8 cellular contexts compared by ENCODE assay signal in the genomic region with DNA sequence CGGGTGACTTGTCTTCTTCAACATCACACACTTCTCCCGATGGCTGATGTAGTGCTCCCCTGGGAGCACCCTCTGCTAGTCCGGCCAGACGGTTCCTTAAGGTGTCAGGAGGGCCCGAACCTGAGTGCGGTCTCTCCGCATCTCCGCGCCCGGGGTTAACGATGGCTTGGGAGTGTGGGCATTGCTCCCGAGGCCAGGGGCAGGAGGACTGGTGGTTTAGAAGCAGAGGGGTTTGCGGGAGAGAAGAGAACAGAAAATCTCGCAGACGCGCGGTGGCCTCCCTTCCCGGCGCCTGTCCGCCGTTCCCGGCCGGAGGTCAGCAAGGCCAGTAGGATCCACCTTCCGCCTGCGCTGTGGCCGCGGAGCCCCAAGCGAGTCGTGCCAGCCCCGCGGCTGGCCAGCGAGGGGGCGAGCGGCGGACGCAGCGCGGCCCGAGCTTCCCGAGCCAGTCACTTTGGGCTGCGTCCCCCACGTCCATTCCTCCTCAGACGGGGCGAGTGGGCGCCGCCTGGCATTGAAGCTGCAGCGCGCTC. TPM values are rescaled to one million over a fixed set of nuclear protein-coding genes. Genes with fewer than 3 reads are reported as not detected.
A peak's percentile ranks its signal among the peaks of the same experiment; 100 is the strongest.
DNase-seq lines count a peak whose midpoint lies in the region; ATAC-seq and TF ChIP-seq lines count a peak whose summit lies in the region.

No MANE protein-coding gene starts in this region.

- intact Hi-C loops in activated CD4-positive, alpha-beta T cell treated with anti-CD3 and anti-CD28 coated beads for 36 hours (cut with DNase I, micrococcal nuclease), result loop anchor here in 1 of 2 experiments (10.0 kb wide), 1 partner anchor 759 kb away; the partner anchor contains the start of gene SEMA6A

- no peak for TF ChIP-seq CTCF in astrocyte of the cerebellum (IDR thresholded peaks at IDR 0.05; ENCODE audit: low read depth, low read length, missing control alignments)

- no peaks in the 10 kb centered on the region for H3K9me3 Mint-ChIP-seq in activated CD4-positive, alpha-beta T cell treated with anti-CD3 and anti-CD28 coated beads for 36 hours (ENCODE audit: low read depth)
- no peaks in the 10 kb centered on the region for H3K9me3 Mint-ChIP-seq in stimulated activated naive B cell treated with anti-CD40 and anti-IgM and Interleukin-4, amounts not matched to agents 10 μg/mL and 1 μg/mL and 100 μg/mL, for 72 hours

- H3K27ac ChIP-seq in iPS-20b (ENCODE audit: low read length), result no peak overlapping the region

- H3K36me3 Mint-ChIP-seq in activated CD4-positive, alpha-beta T cell treated with anti-CD3 and anti-CD28 coated beads for 36 hours (ENCODE audit: low read depth), result no peaks in the 10 kb centered on the region
- H3K36me3 Mint-ChIP-seq in stimulated activated naive B cell treated with anti-CD40 and anti-IgM and Interleukin-4, amounts not matched to agents 10 μg/mL and 1 μg/mL and 100 μg/mL, for 72 hours, result no peaks in the 10 kb centered on the region

- H3K4me3 ChIP-seq in astrocyte of the cerebellum (ENCODE audit: low read depth, low read length) (peak overlapping the region; percentile 64), iPS-20b (ENCODE audit: low read length) (peak overlapping the region; percentile 93)

- peaks cover 22% of the 10 kb centered on the region for H3K4me1 Mint-ChIP-seq in activated CD4-positive, alpha-beta T cell treated with anti-CD3 and anti-CD28 coated beads for 36 hours
- H3K4me1 Mint-ChIP-seq in stimulated activated naive B cell treated with anti-CD40 and anti-IgM and Interleukin-4, amounts not matched to agents 10 μg/mL and 1 μg/mL and 100 μg/mL, for 72 hours, result peaks cover 12 to 20% of the 10 kb centered on the region in 2 donors

- no peak overlapping the region for H3K27ac Mint-ChIP-seq in activated CD4-positive, alpha-beta T cell treated with anti-CD3 and anti-CD28 coated beads for 36 hours
- H3K27ac Mint-ChIP-seq in stimulated activated naive B cell treated with anti-CD40 and anti-IgM and Interleukin-4, amounts not matched to agents 10 μg/mL and 1 μg/mL and 100 μg/mL, for 72 hours, result no peak overlapping the region

- in situ Hi-C loops in astrocyte of the cerebellum (cut with HindIII; ENCODE audit: low sequenced_read_pairs), result no loop called here

- CTCF ChIA-PET in activated CD4-positive, alpha-beta T cell treated with anti-CD3 and anti-CD28 coated beads for 36 hours (lab: Charles Lee), result interaction anchor here (0.8 kb wide), 1 partner anchor 16 kb away, joined by 6 read pairs; no protein-coding TSS in a partner anchor

- ATAC-seq in activated CD4-positive, alpha-beta T cell treated with anti-CD3 and anti-CD28 coated beads for 36 hours, result no peak
- peak; percentile 21 to 48 for ATAC-seq in stimulated activated naive B cell treated with anti-CD40 and anti-IgM and Interleukin-4, amounts not matched to agents 10 μg/mL and 1 μg/mL and 100 μg/mL, for 72 hours (replicated peaks)

- peak overlapping the region; percentile 69 for H3K4me3 Mint-ChIP-seq in activated CD4-positive, alpha-beta T cell treated with anti-CD3 and anti-CD28 coated beads for 36 hours
- H3K4me3 Mint-ChIP-seq in stimulated activated naive B cell treated with anti-CD40 and anti-IgM and Interleukin-4, amounts not matched to agents 10 μg/mL and 1 μg/mL and 100 μg/mL, for 72 hours, result peak overlapping the region; percentile 79 to 83

- H3K27me3 Mint-ChIP-seq in activated CD4-positive, alpha-beta T cell treated with anti-CD3 and anti-CD28 coated beads for 36 hours, result peaks cover 68% of the 10 kb centered on the region
- peaks cover 63 to 83% of the 10 kb centered on the region in 2 donors for H3K27me3 Mint-ChIP-seq in stimulated activated naive B cell treated with anti-CD40 and anti-IgM and Interleukin-4, amounts not matched to agents 10 μg/mL and 1 μg/mL and 100 μg/mL, for 72 hours

- POLR2A ChIA-PET in activated CD4-positive, alpha-beta T cell treated with anti-CD3 and anti-CD28 coated beads for 36 hours (lab: Charles Lee), result no interaction called here

- no peaks in the 10 kb centered on the region for H3K9me3 ChIP-seq in iPS-20b (ENCODE audit: insufficient read depth, low read depth, low read length)

- H3K4me1 ChIP-seq in iPS-20b (ENCODE audit: insufficient read depth, low read length), result peaks cover 9% of the 10 kb centered on the region; the same call in 1 of the 2 replicates

- DNase-seq in activated CD4-positive, alpha-beta T cell treated with anti-CD3 and anti-CD28 coated beads for 36 hours, result peak; percentile 14
- DNase-seq in activated CD4-positive, alpha-beta T cell treated with anti-CD3 and anti-CD28 coated beads for 4 hours, result no peak
- DNase-seq in astrocyte of the cerebellum (ENCODE audit: low read depth), result no peak
- DNase-seq in stimulated activated naive B cell treated with anti-CD40 and anti-IgM and Interleukin-4, amounts not matched to agents 10 μg/mL and 1 μg/mL and 100 μg/mL, for 72 hours, result no peak
- no peak for DNase-seq in ureter (ENCODE audit: low spot score)
- DNase-seq in NK-92 treated with Interleukin-12 subunit alpha and Interleukin-12 subunit beta, amount 100 ng/mL, for 24 hours (lab: John Stamatoyannopoulos, UW), result no peak
- no peak for DNase-seq in glomerular visceral epithelial cell (ENCODE audit: extremely low spot score)

- H3K9ac ChIP-seq in iPS-20b (ENCODE audit: low read depth, low read length), result peak overlapping the region; percentile 90

- peaks cover 18% of the 10 kb centered on the region for H3K36me3 ChIP-seq in iPS-20b (ENCODE audit: insufficient read depth, low read depth, low read length)

- H3K27me3 ChIP-seq in iPS-20b (ENCODE audit: insufficient read depth, low read length), result peaks cover 27% of the 10 kb centered on the region

RNA-seq across cellular contexts. Expression of gene CDO1, which starts 0.7 kb away (rescaled TPM):
- total RNA-seq in activated CD4-positive, alpha-beta T cell treated with anti-CD3 and anti-CD28 coated beads for 36 hours, result under 1 TPM; 0.16 to 0.55 TPM
- total RNA-seq in ureter, result 3.5 TPM

RNA-seq across cellular contexts. Expression of gene ATG12, which starts 25.6 kb away (rescaled TPM):
- 10 to 100 TPM; 44.8 to 45.0 TPM for total RNA-seq in activated CD4-positive, alpha-beta T cell treated with anti-CD3 and anti-CD28 coated beads for 36 hours
- 35.4 TPM for total RNA-seq in ureter

RNA-seq across cellular contexts. Expression of gene AP3S1, which starts 26.0 kb away (rescaled TPM):
- total RNA-seq in activated CD4-positive, alpha-beta T cell treated with anti-CD3 and anti-CD28 coated beads for 36 hours, result 10 to 100 TPM; 84.5 to 91.6 TPM
- 59.0 TPM for total RNA-seq in ureter
